26 cellular contexts compared by ENCODE assay signal in genomic region chr3:131975047-131975446, GRCh38. TPM values are rescaled to one million over a fixed set of nuclear protein-coding genes. Genes with fewer than 3 reads are reported as not detected.
"Had no signal": no experiment of that assay in that cellular context is flagged by ENCODE, and none has a peak within 500 bp of the region (broad histone marks: within the 10 kb centered on the region; RNA-seq: fewer than 3 reads in every experiment).

No MANE protein-coding gene starts in this region.

- H3K9me3 ChIP-seq: psoas muscle, suprapubic skin had no signal

- DNase-seq: activated CD4-positive, alpha-beta memory T cell treated with anti-CD3 and anti-CD28 coated beads for 36 hours; activated CD4-positive, alpha-beta T cell treated with anti-CD3 and anti-CD28 coated beads, Interleukin-2, amount 10 ng/mL, durations not matched to agents 24 days and 14 days; activated CD4-positive, CD25-positive, alpha-beta regulatory T cell treated with anti-CD3 and anti-CD28 coated beads, Interleukin-2, amount 50 U/mL, for 72 hours; activated CD8-positive, alpha-beta memory T cell treated with anti-CD3 and anti-CD28 coated beads, Interleukin-2, amount 50 U/mL, for 4 hours; activated effector memory CD4-positive, alpha-beta T cell treated with anti-CD3 and anti-CD28 coated beads, Interleukin-2, amount 50 U/mL, for 16 hours; activated naive CD4-positive, alpha-beta T cell treated with anti-CD3 and anti-CD28 coated beads for 36 hours; activated naive CD8-positive, alpha-beta T cell treated with anti-CD3 and anti-CD28 coated beads for 36 hours; activated T-cell treated with anti-CD3 and anti-CD28 coated beads, Interleukin-2, amount 50 U/mL, for 1 hour; endodermal cell; foreskin fibroblast; head of caudate nucleus; hippocampal formation; left cardiac atrium; left ventricle myocardium superior; naive thymus-derived CD4-positive, alpha-beta T cell; psoas muscle; stimulated activated CD4-positive, alpha-beta T cell treated with anti-CD3 and anti-CD28 coated beads, Interleukin-1b, Interleukin-23, amount 100 ng/mL, for 48 hours; stimulated activated naive B cell treated with anti-CD40 and anti-IgM and Interleukin-4, amounts not matched to agents 10 μg/mL and 1 μg/mL and 100 μg/mL, for 72 hours; stomach had no signal

- H3K36me3 ChIP-seq: breast epithelium, right atrium auricular region, stomach, suprapubic skin, tibial nerve had no signal

- H3K27me3 ChIP-seq: breast epithelium, right atrium auricular region, stomach, suprapubic skin, tibial nerve had no signal

- H3K9ac ChIP-seq: parathyroid adenoma had no signal

- H3K4me3 ChIP-seq: breast epithelium, psoas muscle, right atrium auricular region, smooth muscle cell, stomach, suprapubic skin, tibial nerve had no signal

- ATAC-seq: esophagus mucosa; left cardiac atrium; left ventricle myocardium superior; naive thymus-derived CD4-positive, alpha-beta T cell; psoas muscle; stimulated activated naive B cell treated with anti-CD40 and anti-IgM and Interleukin-4, amounts not matched to agents 10 μg/mL and 1 μg/mL and 100 μg/mL, for 72 hours had no signal

- H3K27ac ChIP-seq: breast epithelium, parathyroid adenoma, psoas muscle, right atrium auricular region, stomach, suprapubic skin, tibial nerve had no signal

- H3K4me1 ChIP-seq: breast epithelium, psoas muscle, stomach, suprapubic skin, tibial nerve had no signal

RNA-seq across cellular contexts. Expression of gene CPNE4, which starts 59.8 kb away (rescaled TPM):
- polyA plus RNA-seq: naive thymus-derived CD4-positive, alpha-beta T cell had no signal
